Comparison of ENCODE assay signal across 8 cellular contexts in the genomic region with DNA sequence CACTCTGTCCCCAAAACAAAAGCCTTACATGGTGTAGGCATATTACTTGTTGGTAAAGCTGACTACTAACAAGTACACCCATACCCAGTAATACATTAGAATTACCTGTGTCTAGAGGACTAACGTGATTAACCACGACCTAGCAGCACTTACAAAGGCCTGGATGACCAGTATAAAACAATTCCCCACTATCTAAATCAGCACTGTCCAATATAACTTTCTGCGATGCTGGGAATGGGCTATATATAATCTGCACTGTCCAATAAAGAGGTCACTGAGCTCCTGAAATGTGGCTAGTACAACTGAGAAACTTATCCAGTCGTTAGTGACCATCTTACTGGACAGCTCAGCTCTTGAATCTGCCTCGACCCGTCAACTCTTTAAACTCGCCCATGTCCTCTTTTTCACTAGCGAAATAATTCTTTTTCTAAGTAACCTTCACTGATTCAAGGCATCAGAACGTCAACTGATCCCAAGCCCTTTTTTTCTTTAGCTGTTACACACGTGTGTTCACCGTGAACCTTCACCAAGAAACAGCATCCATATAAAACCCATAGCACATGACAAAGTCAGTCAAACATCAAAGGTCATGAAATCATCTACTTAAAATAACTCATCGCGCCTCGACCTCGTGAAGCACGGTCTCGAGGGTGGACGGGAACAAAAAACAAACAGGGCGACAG. TPM values are rescaled to one million over a fixed set of nuclear protein-coding genes. Genes with fewer than 3 reads are reported as not detected.
DNase-seq lines count a peak whose midpoint lies in the region; ATAC-seq and TF ChIP-seq lines count a peak whose summit lies in the region.

No MANE protein-coding gene starts in this region.

- CTCF ChIA-PET in T-cell (lab: Charles Lee), result interaction anchor here (0.6 to 2.1 kb wide), 9 partner anchors 11 to 280 kb away, joined by 3 to 10 read pairs (median 4); partner anchors contain the start of gene SAMD15 (in 1 of the 2)

- H3K9me3 ChIP-seq in prostate gland, result no peaks in the 10 kb centered on the region

- ATAC-seq in T-cell (replicated peaks in 1 of 4) (peak in 1 of 4 experiments; percentile 3), HG03025 (IDR thresholded peaks at IDR 0.05; ENCODE audit: low FRiP score, unreplicated experiment) (no peak), HG02759 (IDR thresholded peaks at IDR 0.05; ENCODE audit: unreplicated experiment) (no peak)
- ATAC-seq in activated CD4-positive, CD25-positive, alpha-beta regulatory T cell treated with anti-CD3 and anti-CD28 coated beads, Interleukin-2, amount 50 U/mL, for 24 hours, result no peak

- H3K4me1 Mint-ChIP-seq in T-cell, result peaks cover 40 to 56% (median 50%) of the 10 kb centered on the region in 3 donors

- no peaks in the 10 kb centered on the region for H3K4me1 ChIP-seq in prostate gland (replicated peaks)

- intact Hi-C loops in prostate gland (cut with DNase I), result loop anchor here (5.0 kb wide), 2 partner anchors 70 to 225 kb away; partner anchors contain the start of genes GSTZ1, IRF2BPL and POMT2

- H3K9me3 Mint-ChIP-seq in T-cell, result no peaks in the 10 kb centered on the region

- DNase-seq in H7 (no peak), T-cell (peak in 1 of 34 experiments; percentile 4), fibroblast of pulmonary artery (ENCODE audit: low read depth) (no peak), prostate gland (ENCODE audit: low spot score) (no peak)

- 1% methylated on average over 19 of the region's 19 CpGs for WGBS in prostate gland

- H3K36me3 ChIP-seq in H7 (replicated peaks; ENCODE audit: control insufficient read depth, insufficient read depth, low read length), result no peaks in the 10 kb centered on the region
- H3K36me3 ChIP-seq in prostate gland, result no peaks in the 10 kb centered on the region

- H3K27ac ChIP-seq in C4-2B, result peak overlapping the region; percentile 96
- H3K27ac ChIP-seq in prostate gland, result peak overlapping the region; percentile 98 to 100

- H3K27me3 ChIP-seq in H7 (ENCODE audit: control insufficient read depth, insufficient read depth, low read length) (no peaks in the 10 kb centered on the region), prostate gland (replicated peaks; ENCODE audit: insufficient read depth) (no peaks in the 10 kb centered on the region)

- H3K36me3 Mint-ChIP-seq in T-cell, result no peaks in the 10 kb centered on the region

- POLR2A ChIA-PET in T-cell (lab: Charles Lee), result interaction anchor here in 1 of 2 donors (0.6 kb wide), 2 partner anchors 18 to 52 kb away, joined by 3 read pairs; no protein-coding TSS in a partner anchor

- H3K27ac Mint-ChIP-seq in T-cell, result peak overlapping the region; percentile 96 to 98

- TF ChIP-seq CTCF in C4-2B (conservative IDR thresholded peaks at IDR 0.05) (no peak), fibroblast of pulmonary artery (IDR thresholded peaks at IDR 0.05; ENCODE audit: low read length, missing control alignments) (no peak), prostate gland (IDR thresholded peaks at IDR 0.05) (no peak)

- H3K27me3 Mint-ChIP-seq in T-cell, result no peaks in the 10 kb centered on the region

- H3K4me3 ChIP-seq in H7 (ENCODE audit: insufficient read depth, low read depth, low read length) (peak overlapping the region; percentile 80), fibroblast of pulmonary artery (replicated peaks; ENCODE audit: low read depth, low read length) (peak overlapping the region; percentile 59), prostate gland (peak overlapping the region; percentile 78 to 99)

- peak overlapping the region; percentile 88 to 97 (median 97) for H3K4me3 Mint-ChIP-seq in T-cell

- TF ChIP-seq POLR2A in prostate gland (IDR thresholded peaks at IDR 0.05), result no peak

RNA-seq across cellular contexts. Expression of gene CIPC, which starts 0.9 kb away (rescaled TPM):
- 18.7 and 22.3 TPM in 2 replicates for total RNA-seq in H7 (2014; rRNA removed; shearing (Covaris generic))
- 10 to 100 TPM in 3 of 5 donors, 1 to 10 TPM in 2; 8.4 to 14.0 (median 11.8) TPM for total RNA-seq in T-cell
- 10 to 100 TPM; 45.1 to 63.3 TPM for total RNA-seq in prostate gland

RNA-seq across cellular contexts. Expression of gene ZDHHC22, which starts 44.4 kb away (rescaled TPM):
- 8.9 and 11.6 TPM in 2 replicates for total RNA-seq in H7 (2014; rRNA removed; shearing (Covaris generic))
- under 1 TPM in 1 of 5 donors, not detected in 4; 0.06 TPM for total RNA-seq in T-cell
- under 1 TPM in 1 of 2 donors, not detected in 1; 0.11 TPM for total RNA-seq in prostate gland
